ENCODE assay signal across 1 cellular context in genomic region chr3:158802399-158803023, GRCh38.
TF ChIP-seq lines count a peak whose summit lies in the region.

No MANE protein-coding gene starts in this region.

TF ChIP-seq in SK-N-SH, 30 proteins besides CTCF, POLR2A, EP300 and RAD21 (continued from another document):
- TF ChIP-seq JUND (IDR thresholded peaks at IDR 0.05) = no peak
- no peak for TF ChIP-seq RCOR1 (IDR thresholded peaks at IDR 0.05; ENCODE audit: low read length)
- TF ChIP-seq RXRA (IDR thresholded peaks at IDR 0.05; ENCODE audit: borderline replicate concordance, low read depth) = no peak
- no peak for TF ChIP-seq FOXM1 (IDR thresholded peaks at IDR 0.05; ENCODE audit: low read depth)
- no peak for TF ChIP-seq CHD2 (IDR thresholded peaks at IDR 0.05; ENCODE audit: low read length, partially characterized antibody)
- TF ChIP-seq TEAD4 (IDR thresholded peaks at IDR 0.05; ENCODE audit: borderline replicate concordance, insufficient read depth) = no peak
- TF ChIP-seq GATA2 (CRISPR knock-in tag; IDR thresholded peaks at IDR 0.05) = no peak
- no peak for TF ChIP-seq USF2 (IDR thresholded peaks at IDR 0.05; ENCODE audit: borderline replicate concordance, low read depth, low read length)
- no peak for TF ChIP-seq PBX3 (IDR thresholded peaks at IDR 0.05)
- TF ChIP-seq NFIC (IDR thresholded peaks at IDR 0.05; ENCODE audit: borderline replicate concordance) = no peak
